ENCODE assay signal across 25 cellular contexts in the genomic region with DNA sequence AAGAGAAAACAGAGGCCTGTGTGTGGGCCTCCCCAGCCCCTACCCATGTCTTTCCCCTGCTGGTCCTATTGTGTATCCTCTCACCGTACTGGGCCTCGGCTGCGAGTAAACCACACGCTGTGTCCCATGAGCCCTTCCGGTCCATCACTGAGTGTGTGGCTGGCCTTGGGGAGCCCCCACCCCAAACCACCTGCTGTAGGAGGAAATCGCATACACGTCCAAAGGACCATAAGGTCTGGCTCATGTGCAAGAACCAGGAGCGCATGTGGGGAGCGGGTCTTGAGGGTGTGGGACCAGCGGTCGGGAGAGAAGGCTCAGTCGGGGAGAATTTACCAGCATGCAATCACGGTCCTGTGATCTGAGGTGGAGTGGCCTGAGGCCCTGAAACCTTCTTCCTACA. TPM values are rescaled to one million over a fixed set of nuclear protein-coding genes. Genes with fewer than 3 reads are reported as not detected.
"Had no signal": no experiment of that assay in that cellular context is flagged by ENCODE, and none has a peak within 500 bp of the region (broad histone marks: within the 10 kb centered on the region; RNA-seq: fewer than 3 reads in every experiment).

No MANE protein-coding gene starts in this region.

- H3K4me1 ChIP-seq: left ventricle myocardium inferior, neural progenitor cell, prostate gland had no signal

- H3K9me3 Mint-ChIP-seq: stimulated activated effector memory CD8-positive, alpha-beta T cell treated with anti-CD3 and anti-CD28 coated beads, Interleukin-12 subunit alpha, Interleukin-12 subunit beta, amount 100 ng/mL, for 72 hours; type B pancreatic cell had no signal

- H3K27ac Mint-ChIP-seq: naive thymus-derived CD8-positive, alpha-beta T cell; nephron; neural progenitor cell; stimulated activated effector memory CD8-positive, alpha-beta T cell treated with anti-CD3 and anti-CD28 coated beads, Interleukin-12 subunit alpha, Interleukin-12 subunit beta, amount 100 ng/mL, for 72 hours; stimulated activated naive CD8-positive, alpha-beta T cell treated with anti-CD3 and anti-CD28 coated beads, Interleukin-15, Interleukin-2, amounts not matched to agents 100 ng/mL and 50 ng/mL, for 24 hours; type B pancreatic cell had no signal

- H3K4me3 ChIP-seq: left ventricle myocardium inferior, lung, neural progenitor cell, ovary, prostate gland, smooth muscle cell, suprapubic skin, thoracic aorta, tibial artery had no signal

- H3K36me3 Mint-ChIP-seq: naive thymus-derived CD8-positive, alpha-beta T cell; neural progenitor cell; stimulated activated effector memory CD8-positive, alpha-beta T cell treated with anti-CD3 and anti-CD28 coated beads, Interleukin-12 subunit alpha, Interleukin-12 subunit beta, amount 100 ng/mL, for 72 hours; type B pancreatic cell had no signal

- H3K4me3 Mint-ChIP-seq: naive thymus-derived CD8-positive, alpha-beta T cell; nephron; neural progenitor cell; stimulated activated effector memory CD8-positive, alpha-beta T cell treated with anti-CD3 and anti-CD28 coated beads, Interleukin-12 subunit alpha, Interleukin-12 subunit beta, amount 100 ng/mL, for 72 hours; stimulated activated naive CD8-positive, alpha-beta T cell treated with anti-CD3 and anti-CD28 coated beads, Interleukin-15, Interleukin-2, amounts not matched to agents 100 ng/mL and 50 ng/mL, for 24 hours; type B pancreatic cell had no signal

- ATAC-seq: naive thymus-derived CD8-positive, alpha-beta T cell; right cardiac atrium; stimulated activated effector memory CD8-positive, alpha-beta T cell treated with anti-CD3 and anti-CD28 coated beads, Interleukin-12 subunit alpha, Interleukin-12 subunit beta, amount 100 ng/mL, for 72 hours had no signal

- H3K4me1 Mint-ChIP-seq: neural progenitor cell had no signal

- DNase-seq: head of caudate nucleus; hippocampal formation; left ventricle myocardium inferior; midbrain; naive thymus-derived CD8-positive, alpha-beta T cell; ovary; retina; right cardiac atrium; stimulated activated CD4-positive, alpha-beta T cell treated with anti-CD3 and anti-CD28 coated beads, Interleukin-12 subunit alpha, Interleukin-12 subunit beta, amount 100 ng/mL, for 4 hours; stimulated activated CD4-positive, alpha-beta T cell treated with anti-CD3 and anti-CD28 coated beads, Interleukin-15, amount 100 ng/mL, for 24 hours; stimulated activated CD4-positive, alpha-beta T cell treated with anti-CD3 and anti-CD28 coated beads, Interleukin-4, amount 100 ng/mL, for 24 hours; stimulated activated naive CD4-positive, alpha-beta T cell; tibial artery had no signal

- H3K27ac ChIP-seq: left ventricle myocardium inferior, neural progenitor cell, ovary, prostate gland, suprapubic skin, thoracic aorta had no signal

- H3K9me3 ChIP-seq: ovary, prostate gland, suprapubic skin, thoracic aorta, tibial artery had no signal

- H3K27me3 ChIP-seq: ovary, suprapubic skin, tibial artery had no signal

- H3K36me3 ChIP-seq: left ventricle myocardium inferior, neural progenitor cell, ovary, prostate gland, suprapubic skin, thoracic aorta, tibial artery had no signal

- H3K27me3 Mint-ChIP-seq: stimulated activated naive CD8-positive, alpha-beta T cell treated with anti-CD3 and anti-CD28 coated beads, Interleukin-15, Interleukin-2, amounts not matched to agents 100 ng/mL and 50 ng/mL, for 24 hours had no signal

RNA-seq across cellular contexts. Expression of gene DNAH17, which starts 38.4 kb away (rescaled TPM):
- total RNA-seq: left ventricle myocardium inferior, mucosa of gallbladder, ureter had no signal
